3 cellular contexts compared by ENCODE assay signal in genomic region chr17:3734911-3735276, GRCh38. TPM values are rescaled to one million over a fixed set of nuclear protein-coding genes. Genes with fewer than 3 reads are reported as not detected.
"Had no signal": no experiment of that assay in that cellular context is flagged by ENCODE, and none has a peak within 500 bp of the region (broad histone marks: within the 10 kb centered on the region; RNA-seq: fewer than 3 reads in every experiment).

No MANE protein-coding gene starts in this region.

RNA-seq across cellular contexts. Expression of gene HASPIN, which starts 11.2 kb away (rescaled TPM):
- total RNA-seq: body of pancreas had no signal
- polyA plus RNA-seq: aorta had no signal

RNA-seq across cellular contexts. Expression of gene P2RX5, which starts 38.9 kb away (rescaled TPM):
- total RNA-seq: ascending aorta had no signal
